Comparison of ENCODE assay signal across 9 cellular contexts in genomic region chr1:107277022-107277421, GRCh38.
DNase-seq lines count a peak whose midpoint lies in the region; ATAC-seq and TF ChIP-seq lines count a peak whose summit lies in the region.
"Had no signal": no experiment of that assay in that cellular context is flagged by ENCODE, and none has a peak within 500 bp of the region (broad histone marks: within the 10 kb centered on the region; RNA-seq: fewer than 3 reads in every experiment).

No MANE protein-coding gene starts in this region.

- H3K36me3 Mint-ChIP-seq in memory B cell, result peaks cover 2% of the 10 kb centered on the region

- no peak overlapping the region for H3K4me3 Mint-ChIP-seq in memory B cell
- H3K4me3 Mint-ChIP-seq: dendritic cell treated with granulocyte-macrophage colony-stimulating factor and Interleukin-4, amounts not matched to agents 40 ng/mL and 50 ng/mL, for 4 days had no signal

- H3K27ac Mint-ChIP-seq in memory B cell, result no peak overlapping the region
- H3K27ac Mint-ChIP-seq: dendritic cell treated with granulocyte-macrophage colony-stimulating factor and Interleukin-4, amounts not matched to agents 40 ng/mL and 50 ng/mL, for 4 days had no signal

- TF ChIP-seq POLR2A in ovary (IDR thresholded peaks at IDR 0.05), result no peak

- H3K9me3 ChIP-seq in ovary, result no peaks in the 10 kb centered on the region

- no peak for TF ChIP-seq CTCF in ovary (IDR thresholded peaks at IDR 0.05)

- no peak for TF ChIP-seq EP300 in ovary (IDR thresholded peaks at IDR 0.05)

- no peaks in the 10 kb centered on the region for H3K9me3 Mint-ChIP-seq in memory B cell
- H3K9me3 Mint-ChIP-seq: dendritic cell treated with granulocyte-macrophage colony-stimulating factor and Interleukin-4, amounts not matched to agents 40 ng/mL and 50 ng/mL, for 4 days had no signal

- H3K27me3 Mint-ChIP-seq in memory B cell, result no peaks in the 10 kb centered on the region
- H3K27me3 Mint-ChIP-seq: dendritic cell treated with granulocyte-macrophage colony-stimulating factor and Interleukin-4, amounts not matched to agents 40 ng/mL and 50 ng/mL, for 4 days had no signal

- intact Hi-C loops in ovary (cut with DNase I), result no loop called here

- no peak overlapping the region for H3K4me3 ChIP-seq in ovary

- no peaks in the 10 kb centered on the region for H3K36me3 ChIP-seq in ovary

- 21 to 23% (median 21%) methylated on average over 4 of the region's 4 CpGs for WGBS in ovary, 3 donors

- H3K4me1 Mint-ChIP-seq in memory B cell, result peaks cover 26% of the 10 kb centered on the region

- DNase-seq in AG08396 (ENCODE audit: low spot score), result peak; percentile 9
- peak; percentile 10 to 68 for DNase-seq in NCI-H526 (lab: John Stamatoyannopoulos, UW)
- peak; percentile 24 for DNase-seq in cerebellum (ENCODE audit: low spot score)
- DNase-seq in memory B cell (ENCODE audit: low spot score in 2 of 2), result peak in 1 of 2 donors; percentile 11
- no peak for DNase-seq in GDM1 (lab: John Stamatoyannopoulos, UW)
- DNase-seq in central memory CD4-positive, alpha-beta T cell, result no peak
- no peak for DNase-seq in ovary

- peak; percentile 61 for ATAC-seq in GM19395 (IDR thresholded peaks at IDR 0.05; ENCODE audit: unreplicated experiment)
- peak; percentile 39 for ATAC-seq in memory B cell (ENCODE audit: low read depth)

- no peaks in the 10 kb centered on the region for H3K4me1 ChIP-seq in ovary (ENCODE audit: insufficient read depth)

- H3K27me3 ChIP-seq in ovary, result no peaks in the 10 kb centered on the region

- H3K27ac ChIP-seq in ovary, result no peak overlapping the region

Comparison
In these comparisons a context has a peak if more than half of its experiments do, and no peak if none do; other contexts are left out.
1. DNase-seq: peak in AG08396 (single experiment), NCI-H526 (2 of 2) and cerebellum (single experiment); none in GDM1 (single experiment), central memory CD4-positive, alpha-beta T cell (single experiment) and ovary (0 of 5).